9 cellular contexts compared by ENCODE assay signal in genomic region chr1:20483098-20483832, GRCh38. TPM values are rescaled to one million over a fixed set of nuclear protein-coding genes. Genes with fewer than 3 reads are reported as not detected.
A peak's percentile ranks its signal among the peaks of the same experiment; 100 is the strongest.
DNase-seq lines count a peak whose midpoint lies in the region; ATAC-seq and TF ChIP-seq lines count a peak whose summit lies in the region.
"Had no signal": no experiment of that assay in that cellular context is flagged by ENCODE, and none has a peak within 500 bp of the region (broad histone marks: within the 10 kb centered on the region; RNA-seq: fewer than 3 reads in every experiment).

No MANE protein-coding gene starts in this region.

- H3K27me3 ChIP-seq in transverse colon, result peaks cover 9% of the 10 kb centered on the region

- H3K9me3 ChIP-seq in transverse colon, result no peaks in the 10 kb centered on the region
- H3K9me3 ChIP-seq: BLaER1 treated with 17β-estradiol and CSF1 and Interleukin-3, amounts not matched to agents 10 nM and 100 nM had no signal

- in situ Hi-C loops in transverse colon (cut with MboI; ENCODE audit: low pct_ligation_motif_present in 1 of 4, low pct_unique_long_range_greater_than_20kb in 1 of 4, low sequenced_read_pairs in 3 of 4), result no loop called here

- no peak for ATAC-seq in activated naive CD8-positive, alpha-beta T cell treated with anti-CD3 and anti-CD28 coated beads, Interleukin-2, amount 50 U/mL, for 24 hours
- ATAC-seq in memory B cell (ENCODE audit: low read depth) (no peak), GM21825 (IDR thresholded peaks at IDR 0.05; ENCODE audit: unreplicated experiment) (no peak)

- peak overlapping the region; percentile 53 for H3K4me3 Mint-ChIP-seq in activated naive CD8-positive, alpha-beta T cell
- no peak overlapping the region for H3K4me3 Mint-ChIP-seq in activated naive CD8-positive, alpha-beta T cell treated with anti-CD3 and anti-CD28 coated beads, Interleukin-2, amount 50 U/mL, for 24 hours
- peak overlapping the region; percentile 71 for H3K4me3 Mint-ChIP-seq in memory B cell

- no peak for TF ChIP-seq CTCF in transverse colon (IDR thresholded peaks at IDR 0.05)

- intact Hi-C loops in transverse colon (cut with DNase I; ENCODE audit: low total_unique reads), result no loop called here

- 36 to 39% methylated on average over 11 to 16 of the region's 16 CpGs for WGBS in transverse colon (ENCODE audit: low coverage in 1 of 2), 2 donors

- H3K27me3 Mint-ChIP-seq in activated naive CD8-positive, alpha-beta T cell, result peaks cover 38% of the 10 kb centered on the region
- peaks cover 63% of the 10 kb centered on the region for H3K27me3 Mint-ChIP-seq in activated naive CD8-positive, alpha-beta T cell treated with anti-CD3 and anti-CD28 coated beads, Interleukin-2, amount 50 U/mL, for 24 hours
- H3K27me3 Mint-ChIP-seq in memory B cell, result peaks cover 26% of the 10 kb centered on the region

- H3K36me3 Mint-ChIP-seq in activated naive CD8-positive, alpha-beta T cell, result no peaks in the 10 kb centered on the region
- no peaks in the 10 kb centered on the region for H3K36me3 Mint-ChIP-seq in activated naive CD8-positive, alpha-beta T cell treated with anti-CD3 and anti-CD28 coated beads, Interleukin-2, amount 50 U/mL, for 24 hours (ENCODE audit: low read depth)
- peaks cover 6% of the 10 kb centered on the region for H3K36me3 Mint-ChIP-seq in memory B cell

- no peak overlapping the region for H3K27ac Mint-ChIP-seq in activated naive CD8-positive, alpha-beta T cell
- H3K27ac Mint-ChIP-seq in activated naive CD8-positive, alpha-beta T cell treated with anti-CD3 and anti-CD28 coated beads, Interleukin-2, amount 50 U/mL, for 24 hours, result no peak overlapping the region
- H3K27ac Mint-ChIP-seq in memory B cell, result peak overlapping the region; percentile 62

- H3K4me3 ChIP-seq in transverse colon, result peak overlapping the region; percentile 56 to 86 (median 74)

- no peak for TF ChIP-seq POLR2A in transverse colon (IDR thresholded peaks at IDR 0.05)

- H3K27ac ChIP-seq in cingulate gyrus (ENCODE audit: low read depth, low read length) (peak overlapping the region; percentile 81), transverse colon (peak overlapping the region; percentile 91 to 95 (median 93))
- H3K27ac ChIP-seq: BLaER1 treated with 17β-estradiol and CSF1 and Interleukin-3, amounts not matched to agents 10 nM and 100 nM had no signal

- no peaks in the 10 kb centered on the region for H3K36me3 ChIP-seq in transverse colon
- H3K36me3 ChIP-seq: BLaER1 treated with 17β-estradiol and CSF1 and Interleukin-3, amounts not matched to agents 10 nM and 100 nM had no signal

- peaks cover 16 to 67% (median 57%) of the 10 kb centered on the region in 4 donors for H3K4me1 ChIP-seq in transverse colon

- H3K4me1 Mint-ChIP-seq in activated naive CD8-positive, alpha-beta T cell (ENCODE audit: low read depth), result peaks cover 17% of the 10 kb centered on the region
- peaks cover 19% of the 10 kb centered on the region for H3K4me1 Mint-ChIP-seq in activated naive CD8-positive, alpha-beta T cell treated with anti-CD3 and anti-CD28 coated beads, Interleukin-2, amount 50 U/mL, for 24 hours
- H3K4me1 Mint-ChIP-seq in memory B cell, result peaks cover 19% of the 10 kb centered on the region

- TF ChIP-seq EP300 in transverse colon (IDR thresholded peaks at IDR 0.05; ENCODE audit: low read depth), result no peak

- H3K9me3 Mint-ChIP-seq in activated naive CD8-positive, alpha-beta T cell (ENCODE audit: low read depth), result no peaks in the 10 kb centered on the region
- no peaks in the 10 kb centered on the region for H3K9me3 Mint-ChIP-seq in activated naive CD8-positive, alpha-beta T cell treated with anti-CD3 and anti-CD28 coated beads, Interleukin-2, amount 50 U/mL, for 24 hours
- H3K9me3 Mint-ChIP-seq in memory B cell, result no peaks in the 10 kb centered on the region

- no peak for DNase-seq in activated naive CD8-positive, alpha-beta T cell treated with anti-CD3 and anti-CD28 coated beads, Interleukin-2, amount 50 U/mL, for 24 hours
- DNase-seq in memory B cell (ENCODE audit: low spot score in 2 of 2) (no peak), transverse colon (no peak), GOT3 (lab: John Stamatoyannopoulos, UW) (no peak)
- no peak for DNase-seq in stimulated activated CD4-positive, alpha-beta T cell treated with anti-CD3 and anti-CD28 coated beads, Interleukin-1b, Interleukin-23, amount 100 ng/mL, for 48 hours

RNA-seq across cellular contexts. Expression of gene CAMK2N1, which starts 2.7 kb away (rescaled TPM):
- 100 to 1,000 TPM in 1 of 4 donors, 10 to 100 TPM in 3; 74.3 to 126 (median 85.9) TPM for total RNA-seq in transverse colon

RNA-seq across cellular contexts. Expression of gene MUL1, which starts 24.7 kb away (rescaled TPM):
- 10 to 100 TPM; 21.9 to 53.9 (median 43.9) TPM for total RNA-seq in transverse colon
